In genomic region chr11:61581030-61581928, GRCh38 we compare ENCODE assay signal across 8 cellular contexts. TPM values are rescaled to one million over a fixed set of nuclear protein-coding genes. Genes with fewer than 3 reads are reported as not detected.
DNase-seq lines count a peak whose midpoint lies in the region; ATAC-seq and TF ChIP-seq lines count a peak whose summit lies in the region.

Gene SYT7 (minus strand): TSS chr11:61581076. CDS start chr11:61580820, 256 bp downstream.

- H3K4me1 Mint-ChIP-seq in endodermal cell = peaks cover 8% of the 10 kb centered on the region

- WGBS in endodermal cell (ENCODE audit: insufficient coverage in 1 of 2, insufficient read length in 1 of 2), 2 experiments = 2 to 3% methylated on average over 21 to 96 of the region's 96 CpGs

- peaks cover 69% of the 10 kb centered on the region for H3K27me3 Mint-ChIP-seq in endodermal cell (ENCODE audit: insufficient read depth)

- peak; percentile 92 for DNase-seq in COR-L47 (lab: John Stamatoyannopoulos, UW)
- DNase-seq in NOMO-1 treated with dmso at 0.1 percent for 144 hours (lab: John Stamatoyannopoulos, UW; ENCODE audit: unreplicated experiment) = peak; percentile 86
- DNase-seq in activated CD8-positive, alpha-beta memory T cell treated with anti-CD3 and anti-CD28 coated beads, Interleukin-2, amount 50 U/mL, for 24 hours (ENCODE audit: extremely low read depth) = peak; percentile 89
- peak; percentile 100 for DNase-seq in endodermal cell
- DNase-seq in mesenteric fat pad (ENCODE audit: low spot score) = peak; percentile 98
- peak; percentile 88 for DNase-seq in stimulated activated CD8-positive, alpha-beta memory T cell treated with anti-CD3 and anti-CD28 coated beads, Interleukin-12 subunit alpha, Interleukin-12 subunit beta, amount 100 ng/mL, for 4 hours (ENCODE audit: low read depth)

- H3K9me3 ChIP-seq in HUES48 (ENCODE audit: control insufficient read depth, insufficient read depth, low read length) = no peaks in the 10 kb centered on the region
- no peaks in the 10 kb centered on the region for H3K9me3 ChIP-seq in endodermal cell (ENCODE audit: control insufficient read depth, low read length)

- H3K27ac ChIP-seq in HUES48 (ENCODE audit: low read depth, low read length) = no peak within 1 kb of the TSS
- no peak within 1 kb of the TSS for H3K27ac ChIP-seq in endodermal cell (ENCODE audit: low read depth, low read length)

- H3K9ac ChIP-seq in HUES48 (ENCODE audit: low read depth, low read length) (no peak within 1 kb of the TSS), endodermal cell (ENCODE audit: extremely low read depth, low read length, poor library complexity, severe bottlenecking) (no peak within 1 kb of the TSS)

- no peaks in the 10 kb centered on the region for H3K36me3 ChIP-seq in HUES48 (ENCODE audit: control insufficient read depth, insufficient read depth, low read length)
- H3K36me3 ChIP-seq in endodermal cell (ENCODE audit: control insufficient read depth, insufficient read depth, low read length) = no peaks in the 10 kb centered on the region

- H3K4me3 Mint-ChIP-seq in endodermal cell = peak within 1 kb of the TSS; percentile 49

- no peaks in the 10 kb centered on the region for H3K36me3 Mint-ChIP-seq in endodermal cell (ENCODE audit: low read depth)

- peak; percentile 80 for ATAC-seq in GM21447 (IDR thresholded peaks at IDR 0.05; ENCODE audit: unreplicated experiment)

- no peaks in the 10 kb centered on the region for H3K9me3 Mint-ChIP-seq in endodermal cell

- no peak within 1 kb of the TSS for H3K27ac Mint-ChIP-seq in endodermal cell

- H3K4me1 ChIP-seq in HUES48 (ENCODE audit: control insufficient read depth, insufficient read depth, low read length) = peaks cover 22% of the 10 kb centered on the region
- H3K4me1 ChIP-seq in endodermal cell (ENCODE audit: control insufficient read depth, insufficient read depth, low read length) = no peaks in the 10 kb centered on the region

- H3K4me3 ChIP-seq in HUES48 (ENCODE audit: low read depth, low read length) (peak within 1 kb of the TSS; percentile 69), endodermal cell (ENCODE audit: low read length) (peak within 1 kb of the TSS; percentile 65)

- peak; percentile 42 for TF ChIP-seq CTCF in endodermal cell (conservative IDR thresholded peaks at IDR 0.05)

- H3K27me3 ChIP-seq in HUES48 (ENCODE audit: control insufficient read depth, insufficient read depth, low read length) (peaks cover 48% of the 10 kb centered on the region), endodermal cell (ENCODE audit: control insufficient read depth, insufficient read depth, low read length, poor library complexity, severe bottlenecking) (peaks cover 58% of the 10 kb centered on the region)

RNA-seq across cellular contexts. Expression of gene SYT7, which starts in this region (rescaled TPM):
- total RNA-seq in endodermal cell (1 to 10 TPM; 2.0 to 3.4 TPM), mesenteric fat pad (2.4 TPM)
- 4.0 TPM for polyA plus RNA-seq in endodermal cell (2013, experiment 1 of 2)
- 3.2 TPM for polyA plus RNA-seq in endodermal cell (2013, experiment 2 of 2)
